Comparison of ENCODE assay signal across 10 cellular contexts in the genomic region with DNA sequence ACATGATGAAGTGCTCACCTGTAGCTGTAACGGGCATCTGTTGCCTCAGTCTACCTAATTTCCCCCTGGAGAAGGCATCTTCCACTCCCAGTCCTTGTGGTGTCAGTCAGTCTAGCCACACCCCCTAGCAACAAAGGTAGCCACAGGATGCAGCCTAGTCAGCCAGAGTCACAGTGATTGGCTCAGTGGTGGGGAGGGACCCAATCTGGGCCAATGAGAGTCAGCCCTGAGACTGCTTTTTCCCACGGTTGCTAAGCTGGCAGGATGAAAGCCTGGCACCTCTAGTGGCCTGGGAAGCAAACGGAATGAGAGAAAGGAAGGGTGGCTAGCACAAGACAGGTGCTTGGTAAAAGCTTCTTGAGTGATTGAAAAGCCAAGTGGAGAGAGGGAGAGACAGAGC.
DNase-seq lines count a peak whose midpoint lies in the region; ATAC-seq and TF ChIP-seq lines count a peak whose summit lies in the region.
"Had no signal": no experiment of that assay in that cellular context is flagged by ENCODE, and none has a peak within 500 bp of the region (broad histone marks: within the 10 kb centered on the region; RNA-seq: fewer than 3 reads in every experiment).

No MANE protein-coding gene starts in this region.

- H3K4me3 ChIP-seq in testis, result no peak overlapping the region
- no peak overlapping the region for H3K4me3 ChIP-seq in MM.1S (ENCODE audit: low read length)
- H3K4me3 ChIP-seq: heart left ventricle, vagina had no signal

- no peaks in the 10 kb centered on the region for H4K20me1 ChIP-seq in MM.1S (ENCODE audit: insufficient read depth, low read length)

- DNase-seq in activated naive CD8-positive, alpha-beta T cell treated with anti-CD3 and anti-CD28 coated beads, Interleukin-2, amount 50 U/mL, for 24 hours, result no peak
- DNase-seq in activated naive CD8-positive, alpha-beta T cell treated with anti-CD3 and anti-CD28 coated beads for 36 hours, result no peak
- DNase-seq in NCI-H460 (ENCODE audit: extremely low read depth, low read depth) (peak; percentile 19), ecto neural progenitor cell (ENCODE audit: low spot score) (peak; percentile 66), testis (peak; percentile 28), Right ventricle myocardium superior (no peak), HuH-7.5 (ENCODE audit: low spot score) (no peak), MM.1S (no peak)
- DNase-seq: heart left ventricle had no signal

- TF ChIP-seq CTCF in testis (IDR thresholded peaks at IDR 0.05) (no peak), MM.1S (IDR thresholded peaks at IDR 0.05; ENCODE audit: low read length) (no peak)

- H3K9me3 ChIP-seq in testis, result no peaks in the 10 kb centered on the region
- no peaks in the 10 kb centered on the region for H3K9me3 ChIP-seq in MM.1S (replicated peaks; ENCODE audit: insufficient read depth, low read length)
- H3K9me3 ChIP-seq: heart left ventricle, vagina had no signal

- no peaks in the 10 kb centered on the region for H3K9me3 Mint-ChIP-seq in activated naive CD8-positive, alpha-beta T cell treated with anti-CD3 and anti-CD28 coated beads, Interleukin-2, amount 50 U/mL, for 24 hours
- no peaks in the 10 kb centered on the region for H3K9me3 Mint-ChIP-seq in activated naive CD8-positive, alpha-beta T cell treated with anti-CD3 and anti-CD28 coated beads for 36 hours

- no peak overlapping the region for H3K27ac ChIP-seq in testis
- no peak overlapping the region for H3K27ac ChIP-seq in MM.1S (ENCODE audit: low read length)
- H3K27ac ChIP-seq: heart left ventricle, vagina had no signal

- WGBS in testis, 2 donors, result 81 to 83% methylated on average over 3 of the region's 3 CpGs

- H3K4me1 Mint-ChIP-seq in activated naive CD8-positive, alpha-beta T cell treated with anti-CD3 and anti-CD28 coated beads, Interleukin-2, amount 50 U/mL, for 24 hours, result no peaks in the 10 kb centered on the region
- no peaks in the 10 kb centered on the region for H3K4me1 Mint-ChIP-seq in activated naive CD8-positive, alpha-beta T cell treated with anti-CD3 and anti-CD28 coated beads for 36 hours

- H3K27me3 ChIP-seq in testis (no peaks in the 10 kb centered on the region), MM.1S (replicated peaks; ENCODE audit: insufficient read depth, low read length) (no peaks in the 10 kb centered on the region)
- H3K27me3 ChIP-seq: heart left ventricle, vagina had no signal

- no peak overlapping the region for H2AFZ ChIP-seq in MM.1S (ENCODE audit: low read length)

- ATAC-seq in activated naive CD8-positive, alpha-beta T cell treated with anti-CD3 and anti-CD28 coated beads, Interleukin-2, amount 50 U/mL, for 24 hours, result peak; percentile 47
- ATAC-seq in Right ventricle myocardium superior (ENCODE audit: poor library complexity), result no peak

- H3K36me3 ChIP-seq in testis (ENCODE audit: low read depth, missing control alignments) (no peaks in the 10 kb centered on the region), MM.1S (replicated peaks; ENCODE audit: insufficient read depth, low read length) (no peaks in the 10 kb centered on the region)
- H3K36me3 ChIP-seq: vagina had no signal

- no peak overlapping the region for H3K4me2 ChIP-seq in MM.1S (ENCODE audit: low read depth, low read length)

- no peaks in the 10 kb centered on the region for H3F3A ChIP-seq in MM.1S (ENCODE audit: insufficient read depth, low read length)

- H3K36me3 Mint-ChIP-seq in activated naive CD8-positive, alpha-beta T cell treated with anti-CD3 and anti-CD28 coated beads, Interleukin-2, amount 50 U/mL, for 24 hours (ENCODE audit: low read depth), result no peaks in the 10 kb centered on the region
- no peaks in the 10 kb centered on the region for H3K36me3 Mint-ChIP-seq in activated naive CD8-positive, alpha-beta T cell treated with anti-CD3 and anti-CD28 coated beads for 36 hours

- intact Hi-C loops in testis (cut with DNase I; ENCODE audit: low total_unique reads), result no loop called here
- intact Hi-C loops in Right ventricle myocardium superior (cut with DNase I), result no loop called here

- H3K79me2 ChIP-seq in MM.1S (ENCODE audit: low read length), result no peaks in the 10 kb centered on the region

- no peaks in the 10 kb centered on the region for H3K27me3 Mint-ChIP-seq in activated naive CD8-positive, alpha-beta T cell treated with anti-CD3 and anti-CD28 coated beads, Interleukin-2, amount 50 U/mL, for 24 hours
- H3K27me3 Mint-ChIP-seq in activated naive CD8-positive, alpha-beta T cell treated with anti-CD3 and anti-CD28 coated beads for 36 hours, result no peaks in the 10 kb centered on the region

- no peaks in the 10 kb centered on the region for H3K9me2 ChIP-seq in MM.1S (replicated peaks; ENCODE audit: insufficient read depth, low read length)

- no peak overlapping the region for H3K9ac ChIP-seq in MM.1S (ENCODE audit: low read length)

- peaks cover 12% of the 10 kb centered on the region for H3K4me1 ChIP-seq in testis
- H3K4me1 ChIP-seq in MM.1S (ENCODE audit: low read length), result no peaks in the 10 kb centered on the region

- no peak for TF ChIP-seq POLR2A in testis (IDR thresholded peaks at IDR 0.05)

- H3K27ac Mint-ChIP-seq in activated naive CD8-positive, alpha-beta T cell treated with anti-CD3 and anti-CD28 coated beads, Interleukin-2, amount 50 U/mL, for 24 hours, result no peak overlapping the region
- no peak overlapping the region for H3K27ac Mint-ChIP-seq in activated naive CD8-positive, alpha-beta T cell treated with anti-CD3 and anti-CD28 coated beads for 36 hours

- H3K4me3 Mint-ChIP-seq in activated naive CD8-positive, alpha-beta T cell treated with anti-CD3 and anti-CD28 coated beads, Interleukin-2, amount 50 U/mL, for 24 hours, result no peak overlapping the region
- no peak overlapping the region for H3K4me3 Mint-ChIP-seq in activated naive CD8-positive, alpha-beta T cell treated with anti-CD3 and anti-CD28 coated beads for 36 hours

Comparison
In these comparisons a context has a peak if more than half of its experiments do, and no peak if none do; other contexts are left out.
1. DNase-seq: peak in NCI-H460 (single experiment), ecto neural progenitor cell (single experiment) and testis (single experiment); none in activated naive CD8-positive, alpha-beta T cell treated with anti-CD3 and anti-CD28 coated beads, Interleukin-2, amount 50 U/mL, for 24 hours (single experiment), activated naive CD8-positive, alpha-beta T cell treated with anti-CD3 and anti-CD28 coated beads for 36 hours (single experiment), Right ventricle myocardium superior (single experiment), HuH-7.5 (single experiment) and MM.1S (single experiment).